15 cellular contexts compared by ENCODE assay signal in the genomic region with DNA sequence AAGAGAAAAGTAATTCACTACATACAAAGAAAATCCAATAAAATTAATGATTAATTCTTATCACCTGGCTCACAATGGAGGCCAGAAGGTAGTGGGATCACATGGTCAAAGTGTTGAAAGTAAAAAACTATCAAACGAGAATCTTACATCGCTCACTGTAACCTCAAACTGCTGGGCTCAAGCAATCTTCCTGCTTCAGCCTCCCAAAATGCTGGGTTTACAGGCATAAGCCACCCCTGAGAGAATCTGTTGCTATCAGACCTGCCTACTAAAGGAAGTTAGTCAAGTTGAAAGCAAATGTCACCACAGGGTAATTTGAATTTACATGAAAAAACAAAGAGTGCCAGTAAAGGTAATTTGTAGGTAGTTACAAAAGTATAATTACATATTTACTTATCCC.
DNase-seq lines count a peak whose midpoint lies in the region; ATAC-seq and TF ChIP-seq lines count a peak whose summit lies in the region.
"Had no signal": no experiment of that assay in that cellular context is flagged by ENCODE, and none has a peak within 500 bp of the region (broad histone marks: within the 10 kb centered on the region; RNA-seq: fewer than 3 reads in every experiment).

No MANE protein-coding gene starts in this region.

- H3K4me1 Mint-ChIP-seq in T-helper 17 cell: peaks cover 3% of the 10 kb centered on the region

- TF ChIP-seq CTCF in GM12865 (IDR thresholded peaks at IDR 0.05; ENCODE audit: insufficient read depth, low read depth, low read length, missing control alignments): no peak

- no peak overlapping the region for H3K4me3 ChIP-seq in GM12865 (ENCODE audit: low read depth, low read length)
- H3K4me3 ChIP-seq: adrenal gland had no signal

- peak overlapping the region; percentile 79 for H3K27ac Mint-ChIP-seq in T-helper 17 cell
- H3K27ac Mint-ChIP-seq: dendritic cell treated with granulocyte-macrophage colony-stimulating factor and Interleukin-4, amounts not matched to agents 40 ng/mL and 50 ng/mL, for 4 days; naive B cell; type B pancreatic cell had no signal

- no peaks in the 10 kb centered on the region for H3K9me3 ChIP-seq in T-helper 17 cell (ENCODE audit: control insufficient read depth, low read length, poor library complexity, severe bottlenecking)
- H3K9me3 ChIP-seq: adrenal gland had no signal

- DNase-seq in GM12865 (ENCODE audit: low read depth) (peak; percentile 64), T-helper 17 cell (no peak), Kasumi-1 (lab: John Stamatoyannopoulos, UW) (no peak), HCEC 1CT (no peak)
- no peak for DNase-seq in stimulated activated CD8-positive, alpha-beta memory T cell treated with anti-CD3 and anti-CD28 coated beads, Interleukin-4, amount 100 ng/mL, for 48 hours
- DNase-seq: adrenal gland, C1 segment of cervical spinal cord, GOT3, naive B cell, NCI-H1048 had no signal

- no peak overlapping the region for H3K4me3 Mint-ChIP-seq in T-helper 17 cell
- H3K4me3 Mint-ChIP-seq: dendritic cell treated with granulocyte-macrophage colony-stimulating factor and Interleukin-4, amounts not matched to agents 40 ng/mL and 50 ng/mL, for 4 days; naive B cell; type B pancreatic cell had no signal

- no peaks in the 10 kb centered on the region for H3K27me3 Mint-ChIP-seq in T-helper 17 cell
- H3K27me3 Mint-ChIP-seq: dendritic cell treated with granulocyte-macrophage colony-stimulating factor and Interleukin-4, amounts not matched to agents 40 ng/mL and 50 ng/mL, for 4 days; naive B cell; type B pancreatic cell had no signal

- ATAC-seq in GM19035 (IDR thresholded peaks at IDR 0.05; ENCODE audit: unreplicated experiment) (peak; percentile 58), HG02798 (IDR thresholded peaks at IDR 0.05; ENCODE audit: poor library complexity, unreplicated experiment) (peak; percentile 38), T-helper 17 cell (no peak), GM18519 (IDR thresholded peaks at IDR 0.05; ENCODE audit: low FRiP score, unreplicated experiment) (no peak)

- peaks cover 9% of the 10 kb centered on the region for H3K36me3 Mint-ChIP-seq in T-helper 17 cell (ENCODE audit: low read depth)

Comparison
In these comparisons a context has a peak if more than half of its experiments do, and no peak if none do; other contexts are left out.
1. ATAC-seq: peak in GM19035 (single experiment) and HG02798 (single experiment); none in T-helper 17 cell (single experiment) and GM18519 (single experiment).